ENCODE assay signal across 8 cellular contexts in genomic region chr2:182763311-182763912, GRCh38. TPM values are rescaled to one million over a fixed set of nuclear protein-coding genes. Genes with fewer than 3 reads are reported as not detected.
DNase-seq lines count a peak whose midpoint lies in the region; ATAC-seq and TF ChIP-seq lines count a peak whose summit lies in the region.

No MANE protein-coding gene starts in this region.

- intact Hi-C loops in left colon (cut with DNase I, micrococcal nuclease) (no loop called here), posterior vena cava (cut with DNase I) (no loop called here)

- peaks cover 59% of the 10 kb centered on the region for H3K36me3 Mint-ChIP-seq in activated naive CD8-positive, alpha-beta T cell treated with anti-CD3 and anti-CD28 coated beads, Interleukin-2, amount 50 U/mL, for 24 hours (ENCODE audit: low read depth)

- H3K4me3 Mint-ChIP-seq in activated naive CD8-positive, alpha-beta T cell treated with anti-CD3 and anti-CD28 coated beads, Interleukin-2, amount 50 U/mL, for 24 hours, result no peak overlapping the region

- peak; percentile 55; the same call in 1 of the 2 replicates for TF ChIP-seq CTCF in GM12875 (IDR thresholded peaks at IDR 0.05; ENCODE audit: borderline replicate concordance, insufficient read depth, low read depth, low read length)

- peaks cover 3% of the 10 kb centered on the region for H3K9me3 Mint-ChIP-seq in activated naive CD8-positive, alpha-beta T cell treated with anti-CD3 and anti-CD28 coated beads, Interleukin-2, amount 50 U/mL, for 24 hours

- ATAC-seq in left colon, result peak; percentile 65
- no peak for ATAC-seq in activated naive CD8-positive, alpha-beta T cell treated with anti-CD3 and anti-CD28 coated beads, Interleukin-2, amount 50 U/mL, for 24 hours

- H3K4me3 ChIP-seq in GM12875 (ENCODE audit: low read depth, low read length), result no peak overlapping the region

- no peaks in the 10 kb centered on the region for H3K27me3 Mint-ChIP-seq in activated naive CD8-positive, alpha-beta T cell treated with anti-CD3 and anti-CD28 coated beads, Interleukin-2, amount 50 U/mL, for 24 hours

- peak; percentile 45 for DNase-seq in A172 (ENCODE audit: low spot score)
- DNase-seq in NCI-H1105 (lab: John Stamatoyannopoulos, UW), result peak; percentile 9
- DNase-seq in astrocyte of the hippocampus (ENCODE audit: low read depth, low spot score), result peak; percentile 77
- DNase-seq in left colon, result no peak
- no peak for DNase-seq in MV-4-11 (lab: John Stamatoyannopoulos, UW)
- no peak for DNase-seq in posterior vena cava (ENCODE audit: low spot score)
- DNase-seq in activated naive CD8-positive, alpha-beta T cell treated with anti-CD3 and anti-CD28 coated beads, Interleukin-2, amount 50 U/mL, for 24 hours, result no peak

- H3K27ac Mint-ChIP-seq in activated naive CD8-positive, alpha-beta T cell treated with anti-CD3 and anti-CD28 coated beads, Interleukin-2, amount 50 U/mL, for 24 hours, result no peak overlapping the region

- no peaks in the 10 kb centered on the region for H3K4me1 Mint-ChIP-seq in activated naive CD8-positive, alpha-beta T cell treated with anti-CD3 and anti-CD28 coated beads, Interleukin-2, amount 50 U/mL, for 24 hours

RNA-seq across cellular contexts. Expression of gene DNAJC10, which starts 47.4 kb away (rescaled TPM):
- total RNA-seq in A172 (2014; rRNA removed; shearing (Covaris generic)), result 131 and 152 TPM in 2 replicates
- total RNA-seq in left colon, result 10 to 100 TPM; 74.7 to 78.9 TPM
- total RNA-seq in posterior vena cava, result 100 to 1,000 TPM; 103 TPM

Comparison
In these comparisons a context has a peak if more than half of its experiments do, and no peak if none do; other contexts are left out.
1. DNase-seq: peak in A172 (single experiment), NCI-H1105 (single experiment) and astrocyte of the hippocampus (single experiment); none in left colon (0 of 2), MV-4-11 (single experiment), posterior vena cava (single experiment) and activated naive CD8-positive, alpha-beta T cell treated with anti-CD3 and anti-CD28 coated beads, Interleukin-2, amount 50 U/mL, for 24 hours (single experiment).